Comparison of ENCODE assay signal across 1 cellular context in genomic region chr1:67148516-67149178, GRCh38.
A peak's percentile ranks its signal among the peaks of the same experiment; 100 is the strongest.
TF ChIP-seq lines count a peak whose summit lies in the region.

No MANE protein-coding gene starts in this region.

TF ChIP-seq in K562, 482 proteins besides CTCF, POLR2A, EP300 and RAD21 (continued from another document):
- TF ChIP-seq RAD51 (IDR thresholded peaks at IDR 0.05; ENCODE audit: borderline replicate concordance, low read depth) = peak; percentile 74; the same call in 1 of the 2 replicates
- TF ChIP-seq USF2 (CRISPR knock-in tag; IDR thresholded peaks at IDR 0.05) = peak; percentile 66
- peak; percentile 83 for TF ChIP-seq USF1 (CRISPR knock-in tag; IDR thresholded peaks at IDR 0.05)
- peak; percentile 86 for TF ChIP-seq TFE3 (CRISPR knock-in tag; IDR thresholded peaks at IDR 0.05)
- TF ChIP-seq HMBOX1 (IDR thresholded peaks at IDR 0.05) = peak; percentile 45; the same call in 1 of the 2 replicates
TF ChIP-seq in K562: peak in this region for 7.
